ENCODE assay signal across 21 cellular contexts in genomic region chr19:18777725-18778389, GRCh38. TPM values are rescaled to one million over a fixed set of nuclear protein-coding genes. Genes with fewer than 3 reads are reported as not detected.
"Had no signal": no experiment of that assay in that cellular context is flagged by ENCODE, and none has a peak within 500 bp of the region (broad histone marks: within the 10 kb centered on the region; RNA-seq: fewer than 3 reads in every experiment).

No MANE protein-coding gene starts in this region.

- H3K4me2 ChIP-seq: SK-N-SH had no signal

- H3K36me3 ChIP-seq: WERI-Rb-1 had no signal

- H3K4me3 Mint-ChIP-seq: activated CD8-positive, alpha-beta T cell treated with anti-CD3 and anti-CD28 coated beads for 36 hours had no signal

- H3K9me2 ChIP-seq: SK-N-SH had no signal

- H3K9me3 Mint-ChIP-seq: activated CD8-positive, alpha-beta T cell treated with anti-CD3 and anti-CD28 coated beads for 36 hours; activated naive CD4-positive, alpha-beta T cell treated with anti-CD3 and anti-CD28 coated beads, Interleukin-2, amount 50 U/mL, for 72 hours had no signal

- ATAC-seq: activated CD8-positive, alpha-beta T cell treated with anti-CD3 and anti-CD28 coated beads for 36 hours; body of pancreas; foreskin keratinocyte had no signal

- H3K27me3 ChIP-seq: body of pancreas, suprapubic skin had no signal

- H3K79me2 ChIP-seq: parathyroid adenoma had no signal

- H3K9me3 ChIP-seq: body of pancreas, SK-N-SH, suprapubic skin had no signal

- H2AFZ ChIP-seq: parathyroid adenoma had no signal

- H3K4me1 ChIP-seq: body of pancreas, foreskin keratinocyte, parathyroid adenoma had no signal

- H3K36me3 Mint-ChIP-seq: activated naive CD4-positive, alpha-beta T cell treated with anti-CD3 and anti-CD28 coated beads, Interleukin-2, amount 50 U/mL, for 72 hours had no signal

- H3K27me3 Mint-ChIP-seq: activated CD8-positive, alpha-beta T cell treated with anti-CD3 and anti-CD28 coated beads for 36 hours had no signal

- H3K27ac Mint-ChIP-seq: activated CD8-positive, alpha-beta T cell treated with anti-CD3 and anti-CD28 coated beads for 36 hours; activated naive CD4-positive, alpha-beta T cell treated with anti-CD3 and anti-CD28 coated beads, Interleukin-2, amount 50 U/mL, for 72 hours had no signal

- H3K27ac ChIP-seq: body of pancreas, foreskin keratinocyte, parathyroid adenoma, suprapubic skin, WERI-Rb-1 had no signal

- DNase-seq: activated CD4-positive, alpha-beta T cell treated with anti-CD3 and anti-CD28 coated beads for 4 hours; activated CD8-positive, alpha-beta T cell treated with anti-CD3 and anti-CD28 coated beads for 36 hours; activated effector memory CD4-positive, alpha-beta T cell treated with anti-CD3 and anti-CD28 coated beads, Interleukin-2, amount 50 U/mL, for 16 hours; activated T-cell treated with anti-CD3 and anti-CD28 coated beads, Interleukin-2, amount 50 U/mL, for 48 hours; body of pancreas; central memory CD4-positive, alpha-beta T cell; effector memory CD4-positive, alpha-beta T cell; foreskin keratinocyte; head of caudate nucleus; left cardiac atrium; SK-N-SH; stimulated activated CD4-positive, alpha-beta T cell treated with anti-CD3 and anti-CD28 coated beads, Interleukin-4, amount 100 ng/mL, for 4 hours; stimulated activated CD8-positive, alpha-beta memory T cell treated with anti-CD3 and anti-CD28 coated beads, Interleukin-4, amount 100 ng/mL, for 48 hours; stimulated activated naive CD4-positive, alpha-beta T cell treated with Interleukin-2 at 50 U/mL for 16 hours; T-helper 1 cell; trophoblast cell; WERI-Rb-1 had no signal

- H3K4me3 ChIP-seq: body of pancreas, lung, suprapubic skin had no signal

RNA-seq across cellular contexts. Expression of gene COMP, which starts 13.2 kb away (rescaled TPM):
- total RNA-seq: activated CD8-positive, alpha-beta T cell treated with anti-CD3 and anti-CD28 coated beads for 36 hours; activated naive CD4-positive, alpha-beta T cell treated with anti-CD3 and anti-CD28 coated beads, Interleukin-2, amount 50 U/mL, for 72 hours; foreskin keratinocyte had no signal
- polyA plus RNA-seq: foreskin keratinocyte had no signal
